In the genomic region with DNA sequence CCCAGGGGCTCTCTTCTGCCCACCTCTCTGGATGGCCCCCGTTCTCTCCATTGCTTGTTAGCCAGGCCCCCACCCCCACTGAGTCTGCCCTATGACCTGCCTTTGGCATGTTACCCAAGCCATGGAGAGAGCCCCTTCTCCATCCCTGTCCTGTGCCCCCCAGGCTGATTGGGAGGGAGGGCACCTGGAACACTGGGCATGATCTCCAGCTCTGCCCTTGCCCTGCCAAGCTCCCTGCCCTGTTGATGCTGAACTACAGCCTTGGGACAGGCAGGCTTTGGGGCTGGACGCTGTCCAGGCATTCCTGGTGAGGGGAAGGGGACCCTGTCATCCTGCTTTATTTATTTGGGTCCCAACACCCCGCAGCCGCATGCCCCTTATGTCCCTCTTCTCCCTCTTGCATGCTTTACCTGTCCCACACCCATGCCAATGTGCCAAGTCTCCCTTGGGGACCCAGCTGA, we compare ENCODE assay signal across 2 cellular contexts.
TF ChIP-seq lines count a peak whose summit lies in the region.

No MANE protein-coding gene starts in this region.

TF ChIP-seq in IMR-90, 13 proteins besides CTCF, POLR2A, EP300 and RAD21:
- TF ChIP-seq CHD1 (IDR thresholded peaks at IDR 0.05; ENCODE audit: low read depth, low read length): no peak

TF ChIP-seq in H1, 55 proteins besides CTCF, POLR2A, EP300 and RAD21:
- no peak for TF ChIP-seq FOSL1 (IDR thresholded peaks at IDR 0.05; ENCODE audit: insufficient read depth, low read depth, low read length)
- TF ChIP-seq NANOG (IDR thresholded peaks at IDR 0.05; ENCODE audit: insufficient read depth, low read depth, low read length, poor library complexity, severe bottlenecking): no peak
- TF ChIP-seq CHD1 (IDR thresholded peaks at IDR 0.05; ENCODE audit: low read depth, low read length): no peak
- TF ChIP-seq CHD2 (IDR thresholded peaks at IDR 0.05; ENCODE audit: low read length): no peak
- TF ChIP-seq KDM1A (IDR thresholded peaks at IDR 0.05; ENCODE audit: borderline replicate concordance, low read length): no peak
- TF ChIP-seq TEAD4 (IDR thresholded peaks at IDR 0.05; ENCODE audit: low read depth, low read length): no peak
- TF ChIP-seq NRF1 (IDR thresholded peaks at IDR 0.05; ENCODE audit: low read depth, low read length): no peak
- TF ChIP-seq EGR1 (IDR thresholded peaks at IDR 0.05; ENCODE audit: borderline replicate concordance, low read depth, low read length): no peak
- TF ChIP-seq CBX5 (IDR thresholded peaks at IDR 0.05; ENCODE audit: low read depth, low read length): no peak
- no peak for TF ChIP-seq RXRA (IDR thresholded peaks at IDR 0.05; ENCODE audit: insufficient read depth, low read depth, low read length)
- TF ChIP-seq BRCA1 (IDR thresholded peaks at IDR 0.05; ENCODE audit: low read depth, low read length): no peak
- no peak for TF ChIP-seq RFX5 (IDR thresholded peaks at IDR 0.05; ENCODE audit: borderline replicate concordance, low read depth, low read length)
- TF ChIP-seq SUZ12 (IDR thresholded peaks at IDR 0.05; ENCODE audit: low read length): no peak
- TF ChIP-seq SP4 (IDR thresholded peaks at IDR 0.05; ENCODE audit: low read length): no peak
- no peak for TF ChIP-seq RBBP5 (IDR thresholded peaks at IDR 0.05; ENCODE audit: borderline replicate concordance, low read depth, low read length)
- no peak for TF ChIP-seq CTBP2 (IDR thresholded peaks at IDR 0.05; ENCODE audit: borderline replicate concordance, insufficient read depth, insufficient read length, low read length)
TF ChIP-seq in H1: peak in this region for 0.
